In the genomic region with DNA sequence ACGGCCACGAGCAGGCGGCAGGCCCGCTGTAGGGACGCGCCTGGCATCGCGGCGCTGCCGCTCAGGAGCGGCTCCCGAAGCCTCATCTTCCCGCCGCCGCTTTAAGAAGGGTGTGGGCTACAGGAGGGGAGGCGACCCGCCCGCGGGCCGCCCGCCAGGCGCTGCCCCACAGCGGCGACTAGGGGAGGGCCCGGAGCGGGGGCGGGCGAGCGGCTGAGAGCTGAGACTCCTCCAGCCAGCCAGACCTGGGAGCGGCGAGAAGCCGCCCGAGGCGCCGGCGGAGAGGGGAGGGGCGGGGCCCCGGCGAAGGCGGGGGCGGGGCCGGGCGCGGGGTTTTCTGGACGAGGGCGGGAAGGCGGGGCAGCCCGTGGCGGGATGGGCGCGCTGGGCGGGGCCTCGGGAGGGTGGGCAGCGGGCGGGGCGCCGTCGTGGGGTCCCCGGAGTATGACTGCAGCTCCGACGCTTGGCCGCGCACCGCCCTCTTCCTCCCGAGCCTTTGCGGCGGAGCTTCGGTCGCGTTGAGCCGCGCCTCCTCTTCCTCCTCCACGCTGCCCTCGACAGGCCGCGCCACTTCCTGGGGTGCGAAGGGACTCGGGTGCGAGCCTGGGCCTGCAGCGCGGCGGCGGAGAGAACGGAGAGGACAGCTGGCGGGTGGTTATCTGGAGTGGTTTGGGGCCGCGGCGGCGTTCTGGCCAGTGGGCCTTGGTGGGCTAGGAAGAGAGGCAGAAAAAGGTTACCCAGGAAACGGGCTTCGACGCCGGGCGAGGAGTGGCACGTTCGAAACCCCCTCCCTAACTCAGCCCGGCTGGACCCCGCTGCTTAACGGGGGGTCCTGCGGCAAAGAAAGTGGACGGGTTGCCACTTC, we compare ENCODE assay signal across 8 cellular contexts. TPM values are rescaled to one million over a fixed set of nuclear protein-coding genes. Genes with fewer than 3 reads are reported as not detected.
DNase-seq lines count a peak whose midpoint lies in the region; ATAC-seq lines count a peak whose summit lies in the region.

Gene B4GALT1 (minus strand): TSS at position 253 of the 865 bp plus-strand sequence. CDS start 167 bp downstream, at position 86.

- H3K4me3 ChIP-seq in urinary bladder (ENCODE audit: low read depth, low read length), result peak within 1 kb of the TSS; percentile 70

- no peaks in the 10 kb centered on the region for H3K4me1 ChIP-seq in urinary bladder (ENCODE audit: insufficient read depth)

- ATAC-seq in GM18498 (IDR thresholded peaks at IDR 0.05; ENCODE audit: unreplicated experiment) (peak; percentile 62), HG02884 (IDR thresholded peaks at IDR 0.05; ENCODE audit: unreplicated experiment) (peak; percentile 54), left ventricle myocardium superior (peak; percentile 77)

- intact Hi-C loops in T-helper 2 cell treated with Interferon-gamma antibody and Interleukin-4, amounts not matched to agents 100 ng/mL and 5 ng/mL, for 36 hours (cut with micrococcal nuclease), result loop anchor here (1.0 to 10.0 kb wide), 10 partner anchors 57 to 877 kb away; partner anchors contain the start of genes APTX, BAG1, DNAJA1 and NDUFB6
- intact Hi-C loops in left ventricle myocardium superior (cut with micrococcal nuclease), result loop anchor here (10.0 kb wide), 1 partner anchor 83 kb away; no protein-coding TSS in a partner anchor

- H3K36me3 ChIP-seq in urinary bladder (ENCODE audit: insufficient read depth), result no peaks in the 10 kb centered on the region

- DNase-seq in NCI-H1930 (lab: John Stamatoyannopoulos, UW), result peak; percentile 82 to 91
- DNase-seq in left ventricle myocardium superior, result peak; percentile 98
- peak; percentile 69 for DNase-seq in pulmonary artery endothelial cell (ENCODE audit: low read depth, low spot score)

- WGBS in urinary bladder, result under 1% methylated on average over 98 of the region's 101 CpGs

- H3K27ac ChIP-seq in angular gyrus (ENCODE audit: low read depth, low read length) (peak within 1 kb of the TSS; percentile 79), urinary bladder (ENCODE audit: low read depth) (peak within 1 kb of the TSS; percentile 93)

RNA-seq across cellular contexts. Expression of gene B4GALT1, which starts in this region (rescaled TPM):
- 41.8 and 42.9 TPM in 2 replicates for total RNA-seq in T-helper 2 cell treated with Interferon-gamma antibody and Interleukin-4, amounts not matched to agents 100 ng/mL and 5 ng/mL, for 36 hours
- 42.5 TPM for total RNA-seq in left ventricle myocardium superior
- 15.5 and 19.2 TPM in 2 replicates for total RNA-seq in pulmonary artery endothelial cell
- total RNA-seq in urinary bladder, result 36.4 TPM
- polyA plus RNA-seq in urinary bladder, result 57.7 TPM

Comparison
In these comparisons a context has a peak if more than half of its experiments do, and no peak if none do; other contexts are left out.
1. Peak in every context shown above with its lines: DNase-seq, ATAC-seq, H3K4me3 ChIP-seq and H3K27ac ChIP-seq.